ENCODE assay signal across 1 cellular context in genomic region chr4:109735566-109736454, GRCh38.
TF ChIP-seq lines count a peak whose summit lies in the region.

No MANE protein-coding gene starts in this region.

TF ChIP-seq in GM12878, 131 proteins besides CTCF, POLR2A, EP300 and RAD21:
- TF ChIP-seq, protein P1, sequence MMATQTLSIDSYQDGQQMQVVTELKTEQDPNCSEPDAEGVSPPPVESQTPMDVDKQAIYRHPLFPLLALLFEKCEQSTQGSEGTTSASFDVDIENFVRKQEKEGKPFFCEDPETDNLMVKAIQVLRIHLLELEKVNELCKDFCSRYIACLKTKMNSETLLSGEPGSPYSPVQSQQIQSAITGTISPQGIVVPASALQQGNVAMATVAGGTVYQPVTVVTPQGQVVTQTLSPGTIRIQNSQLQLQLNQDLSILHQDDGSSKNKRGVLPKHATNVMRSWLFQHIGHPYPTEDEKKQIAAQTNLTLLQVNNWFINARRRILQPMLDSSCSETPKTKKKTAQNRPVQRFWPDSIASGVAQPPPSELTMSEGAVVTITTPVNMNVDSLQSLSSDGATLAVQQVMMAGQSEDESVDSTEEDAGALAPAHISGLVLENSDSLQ (IDR thresholded peaks at IDR 0.05): peak; percentile 28; the same call in 1 of the 2 replicates
- no peak for TF ChIP-seq CREM (IDR thresholded peaks at IDR 0.05; ENCODE audit: low read depth)
- TF ChIP-seq PAX8 (IDR thresholded peaks at IDR 0.05): no peak
- TF ChIP-seq, protein P2, sequence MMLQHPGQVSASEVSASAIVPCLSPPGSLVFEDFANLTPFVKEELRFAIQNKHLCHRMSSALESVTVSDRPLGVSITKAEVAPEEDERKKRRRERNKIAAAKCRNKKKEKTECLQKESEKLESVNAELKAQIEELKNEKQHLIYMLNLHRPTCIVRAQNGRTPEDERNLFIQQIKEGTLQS (IDR thresholded peaks at IDR 0.05; ENCODE audit: borderline replicate concordance, extremely low read depth, low read depth, low read length): no peak
TF ChIP-seq in GM12878: peak in this region for 1.
